1 cellular context compared by ENCODE assay signal in the genomic region with DNA sequence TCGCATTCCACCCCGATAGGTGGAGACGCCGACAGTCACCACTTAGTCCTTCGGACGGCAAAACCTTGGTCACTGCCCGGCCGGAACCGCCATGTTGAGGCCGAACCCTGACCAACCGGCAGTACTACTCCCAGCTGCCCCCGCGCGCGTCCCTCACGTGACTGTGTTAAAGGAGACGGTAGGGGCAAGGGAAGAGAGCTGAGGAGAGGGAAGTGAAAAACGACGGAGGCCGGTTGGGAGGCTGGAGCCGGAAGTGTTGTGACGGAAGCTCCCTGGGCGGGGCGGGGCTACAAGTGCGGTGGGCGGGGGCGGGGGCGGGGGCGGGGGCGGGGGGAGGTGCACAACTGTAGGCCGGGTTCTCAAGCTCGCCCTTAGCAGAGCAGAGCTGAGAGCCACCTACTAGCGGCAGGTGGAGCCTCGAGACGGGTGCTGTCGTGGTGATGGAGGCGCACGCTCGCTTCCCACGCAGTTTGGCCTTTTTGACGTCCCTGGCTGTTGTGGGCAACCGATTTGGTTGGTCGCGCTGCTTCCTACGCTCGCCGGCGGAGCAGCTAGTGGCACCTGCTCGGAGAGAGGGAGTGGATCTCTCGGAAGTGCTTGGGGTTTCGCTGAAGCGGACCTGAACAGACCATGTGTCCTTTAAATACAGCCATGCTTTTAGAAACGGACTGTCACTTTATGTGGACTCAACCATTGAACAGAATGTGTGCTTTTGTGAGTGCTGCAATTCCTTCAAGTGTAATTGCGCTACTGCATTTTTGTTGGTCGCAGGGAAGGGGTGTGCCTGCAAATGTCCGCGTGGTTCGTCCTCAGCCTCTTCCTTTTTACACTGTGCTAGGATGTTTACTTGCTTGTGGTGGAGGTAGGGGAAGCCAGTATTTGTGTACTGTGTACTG.
A peak's percentile ranks its signal among the peaks of the same experiment; 100 is the strongest.
TF ChIP-seq lines count a peak whose summit lies in the region.

Gene TRAPPC8 (minus strand): TSS at position 130 of the 896 bp plus-strand sequence. CDS start 364 bp downstream, outside the sequence.

TF ChIP-seq in HEK293, 187 proteins besides CTCF, POLR2A, EP300 and RAD21 (continued from another document and continues in another):
- TF ChIP-seq, protein P1, sequence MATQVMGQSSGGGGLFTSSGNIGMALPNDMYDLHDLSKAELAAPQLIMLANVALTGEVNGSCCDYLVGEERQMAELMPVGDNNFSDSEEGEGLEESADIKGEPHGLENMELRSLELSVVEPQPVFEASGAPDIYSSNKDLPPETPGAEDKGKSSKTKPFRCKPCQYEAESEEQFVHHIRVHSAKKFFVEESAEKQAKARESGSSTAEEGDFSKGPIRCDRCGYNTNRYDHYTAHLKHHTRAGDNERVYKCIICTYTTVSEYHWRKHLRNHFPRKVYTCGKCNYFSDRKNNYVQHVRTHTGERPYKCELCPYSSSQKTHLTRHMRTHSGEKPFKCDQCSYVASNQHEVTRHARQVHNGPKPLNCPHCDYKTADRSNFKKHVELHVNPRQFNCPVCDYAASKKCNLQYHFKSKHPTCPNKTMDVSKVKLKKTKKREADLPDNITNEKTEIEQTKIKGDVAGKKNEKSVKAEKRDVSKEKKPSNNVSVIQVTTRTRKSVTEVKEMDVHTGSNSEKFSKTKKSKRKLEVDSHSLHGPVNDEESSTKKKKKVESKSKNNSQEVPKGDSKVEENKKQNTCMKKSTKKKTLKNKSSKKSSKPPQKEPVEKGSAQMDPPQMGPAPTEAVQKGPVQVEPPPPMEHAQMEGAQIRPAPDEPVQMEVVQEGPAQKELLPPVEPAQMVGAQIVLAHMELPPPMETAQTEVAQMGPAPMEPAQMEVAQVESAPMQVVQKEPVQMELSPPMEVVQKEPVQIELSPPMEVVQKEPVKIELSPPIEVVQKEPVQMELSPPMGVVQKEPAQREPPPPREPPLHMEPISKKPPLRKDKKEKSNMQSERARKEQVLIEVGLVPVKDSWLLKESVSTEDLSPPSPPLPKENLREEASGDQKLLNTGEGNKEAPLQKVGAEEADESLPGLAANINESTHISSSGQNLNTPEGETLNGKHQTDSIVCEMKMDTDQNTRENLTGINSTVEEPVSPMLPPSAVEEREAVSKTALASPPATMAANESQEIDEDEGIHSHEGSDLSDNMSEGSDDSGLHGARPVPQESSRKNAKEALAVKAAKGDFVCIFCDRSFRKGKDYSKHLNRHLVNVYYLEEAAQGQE (tag by site-specific recombination; IDR thresholded peaks at IDR 0.05): no peak
- TF ChIP-seq KLF9 (tag by site-specific recombination; IDR thresholded peaks at IDR 0.05; ENCODE audit: low read depth): peak; percentile 89
- peak; percentile 29; the same call in 1 of the 2 replicates for TF ChIP-seq ZNF391 (tag by site-specific recombination; IDR thresholded peaks at IDR 0.05; ENCODE audit: borderline replicate concordance, low read depth)
- TF ChIP-seq ZSCAN30 (tag by site-specific recombination; IDR thresholded peaks at IDR 0.05): peak; percentile 24
- TF ChIP-seq AEBP2 (tag by site-specific recombination; IDR thresholded peaks at IDR 0.05; ENCODE audit: borderline replicate concordance): no peak
- TF ChIP-seq ZNF398 (tag by site-specific recombination; IDR thresholded peaks at IDR 0.05): no peak
- TF ChIP-seq GLI2 (tag by site-specific recombination; IDR thresholded peaks at IDR 0.05; ENCODE audit: borderline replicate concordance, low read depth): no peak
- TF ChIP-seq SETDB1 (IDR thresholded peaks at IDR 0.05; ENCODE audit: insufficient read length, low read length): peak; percentile 47
- no peak for TF ChIP-seq ZBTB7A (tag by site-specific recombination; IDR thresholded peaks at IDR 0.05; ENCODE audit: low read depth)
- TF ChIP-seq ZNF561 (tag by site-specific recombination; IDR thresholded peaks at IDR 0.05; ENCODE audit: borderline replicate concordance): no peak
- no peak for TF ChIP-seq ZBTB49 (tag by site-specific recombination; IDR thresholded peaks at IDR 0.05; ENCODE audit: low read depth)
- no peak for TF ChIP-seq ZNF10 (tag by site-specific recombination; IDR thresholded peaks at IDR 0.05)
- TF ChIP-seq ZNF585B (tag by site-specific recombination; IDR thresholded peaks at IDR 0.05): no peak
- no peak for TF ChIP-seq ZIC2 (tag by site-specific recombination; IDR thresholded peaks at IDR 0.05)
- TF ChIP-seq, protein P2, sequence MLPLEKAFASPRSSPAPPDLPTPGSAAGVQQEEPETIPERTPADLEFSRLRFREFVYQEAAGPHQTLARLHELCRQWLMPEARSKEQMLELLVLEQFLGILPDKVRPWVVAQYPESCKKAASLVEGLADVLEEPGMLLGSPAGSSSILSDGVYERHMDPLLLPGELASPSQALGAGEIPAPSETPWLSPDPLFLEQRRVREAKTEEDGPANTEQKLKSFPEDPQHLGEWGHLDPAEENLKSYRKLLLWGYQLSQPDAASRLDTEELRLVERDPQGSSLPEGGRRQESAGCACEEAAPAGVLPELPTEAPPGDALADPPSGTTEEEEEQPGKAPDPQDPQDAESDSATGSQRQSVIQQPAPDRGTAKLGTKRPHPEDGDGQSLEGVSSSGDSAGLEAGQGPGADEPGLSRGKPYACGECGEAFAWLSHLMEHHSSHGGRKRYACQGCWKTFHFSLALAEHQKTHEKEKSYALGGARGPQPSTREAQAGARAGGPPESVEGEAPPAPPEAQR (tag by site-specific recombination; IDR thresholded peaks at IDR 0.05): no peak
- no peak for TF ChIP-seq ZNF239 (tag by site-specific recombination; IDR thresholded peaks at IDR 0.05)
- TF ChIP-seq, protein P3, sequence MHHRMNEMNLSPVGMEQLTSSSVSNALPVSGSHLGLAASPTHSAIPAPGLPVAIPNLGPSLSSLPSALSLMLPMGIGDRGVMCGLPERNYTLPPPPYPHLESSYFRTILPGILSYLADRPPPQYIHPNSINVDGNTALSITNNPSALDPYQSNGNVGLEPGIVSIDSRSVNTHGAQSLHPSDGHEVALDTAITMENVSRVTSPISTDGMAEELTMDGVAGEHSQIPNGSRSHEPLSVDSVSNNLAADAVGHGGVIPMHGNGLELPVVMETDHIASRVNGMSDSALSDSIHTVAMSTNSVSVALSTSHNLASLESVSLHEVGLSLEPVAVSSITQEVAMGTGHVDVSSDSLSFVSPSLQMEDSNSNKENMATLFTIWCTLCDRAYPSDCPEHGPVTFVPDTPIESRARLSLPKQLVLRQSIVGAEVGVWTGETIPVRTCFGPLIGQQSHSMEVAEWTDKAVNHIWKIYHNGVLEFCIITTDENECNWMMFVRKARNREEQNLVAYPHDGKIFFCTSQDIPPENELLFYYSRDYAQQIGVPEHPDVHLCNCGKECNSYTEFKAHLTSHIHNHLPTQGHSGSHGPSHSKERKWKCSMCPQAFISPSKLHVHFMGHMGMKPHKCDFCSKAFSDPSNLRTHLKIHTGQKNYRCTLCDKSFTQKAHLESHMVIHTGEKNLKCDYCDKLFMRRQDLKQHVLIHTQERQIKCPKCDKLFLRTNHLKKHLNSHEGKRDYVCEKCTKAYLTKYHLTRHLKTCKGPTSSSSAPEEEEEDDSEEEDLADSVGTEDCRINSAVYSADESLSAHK (tag by site-specific recombination; IDR thresholded peaks at IDR 0.05): peak; percentile 52
- TF ChIP-seq ZSCAN4 (tag by site-specific recombination; IDR thresholded peaks at IDR 0.05): no peak
- no peak for TF ChIP-seq ZNF416 (tag by site-specific recombination; IDR thresholded peaks at IDR 0.05)
- no peak for TF ChIP-seq ZNF544 (tag by site-specific recombination; IDR thresholded peaks at IDR 0.05)
- TF ChIP-seq ZNF292 (tag by site-specific recombination; IDR thresholded peaks at IDR 0.05; ENCODE audit: borderline replicate concordance, low read depth): no peak
- TF ChIP-seq EGR2 (tag by site-specific recombination; IDR thresholded peaks at IDR 0.05; ENCODE audit: low read depth): peak; percentile 80
- no peak for TF ChIP-seq ZNF2 (tag by site-specific recombination; IDR thresholded peaks at IDR 0.05)
- no peak for TF ChIP-seq ZNF112 (tag by site-specific recombination; IDR thresholded peaks at IDR 0.05)
- no peak for TF ChIP-seq GFI1B (tag by site-specific recombination; IDR thresholded peaks at IDR 0.05)
- TF ChIP-seq OSR2 (tag by site-specific recombination; IDR thresholded peaks at IDR 0.05): no peak
- peak; percentile 80 for TF ChIP-seq ZNF366 (tag by site-specific recombination; conservative IDR thresholded peaks at IDR 0.05)
- TF ChIP-seq ZNF664 (tag by site-specific recombination; IDR thresholded peaks at IDR 0.05): peak; percentile 36; the same call in 1 of the 2 replicates
- TF ChIP-seq PRDM6 (tag by site-specific recombination; IDR thresholded peaks at IDR 0.05): no peak
- peak; percentile 70 for TF ChIP-seq ZBTB17 (tag by site-specific recombination; IDR thresholded peaks at IDR 0.05)
- peak; percentile 89 for TF ChIP-seq ZNF335 (tag by site-specific recombination; conservative IDR thresholded peaks at IDR 0.05)
- TF ChIP-seq ZNF76 (tag by site-specific recombination; IDR thresholded peaks at IDR 0.05; ENCODE audit: borderline replicate concordance, low read depth): peak; percentile 92
- TF ChIP-seq ZBTB8A (tag by site-specific recombination; IDR thresholded peaks at IDR 0.05): no peak
- peak; percentile 46; the same call in 1 of the 2 replicates for TF ChIP-seq ZNF140 (tag by site-specific recombination; IDR thresholded peaks at IDR 0.05)
- no peak for TF ChIP-seq ZNF114 (tag by site-specific recombination; IDR thresholded peaks at IDR 0.05)
- TF ChIP-seq ZNF768 (tag by site-specific recombination; IDR thresholded peaks at IDR 0.05): no peak
- TF ChIP-seq ZNF830 (tag by site-specific recombination; IDR thresholded peaks at IDR 0.05; ENCODE audit: low read depth): no peak
- peak; percentile 88 for TF ChIP-seq ZNF600 (tag by site-specific recombination; IDR thresholded peaks at IDR 0.05)
- TF ChIP-seq, protein P4, sequence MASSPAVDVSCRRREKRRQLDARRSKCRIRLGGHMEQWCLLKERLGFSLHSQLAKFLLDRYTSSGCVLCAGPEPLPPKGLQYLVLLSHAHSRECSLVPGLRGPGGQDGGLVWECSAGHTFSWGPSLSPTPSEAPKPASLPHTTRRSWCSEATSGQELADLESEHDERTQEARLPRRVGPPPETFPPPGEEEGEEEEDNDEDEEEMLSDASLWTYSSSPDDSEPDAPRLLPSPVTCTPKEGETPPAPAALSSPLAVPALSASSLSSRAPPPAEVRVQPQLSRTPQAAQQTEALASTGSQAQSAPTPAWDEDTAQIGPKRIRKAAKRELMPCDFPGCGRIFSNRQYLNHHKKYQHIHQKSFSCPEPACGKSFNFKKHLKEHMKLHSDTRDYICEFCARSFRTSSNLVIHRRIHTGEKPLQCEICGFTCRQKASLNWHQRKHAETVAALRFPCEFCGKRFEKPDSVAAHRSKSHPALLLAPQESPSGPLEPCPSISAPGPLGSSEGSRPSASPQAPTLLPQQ (tag by site-specific recombination; IDR thresholded peaks at IDR 0.05): peak; percentile 71
